9 cellular contexts compared by ENCODE assay signal in genomic region chr7:22672892-22673637, GRCh38. TPM values are rescaled to one million over a fixed set of nuclear protein-coding genes. Genes with fewer than 3 reads are reported as not detected.
DNase-seq lines count a peak whose midpoint lies in the region; ATAC-seq, FAIRE-seq and TF ChIP-seq lines count a peak whose summit lies in the region.
"Had no signal": no experiment of that assay in that cellular context is flagged by ENCODE, and none has a peak within 500 bp of the region (broad histone marks: within the 10 kb centered on the region; RNA-seq: fewer than 3 reads in every experiment).

No MANE protein-coding gene starts in this region.

- H3K56ac ChIP-seq in H1 (replicated peaks; ENCODE audit: insufficient read length, low read depth, low read length), result no peak overlapping the region

- peak overlapping the region; percentile 32 for H2BK12ac ChIP-seq in H1 (ENCODE audit: low read depth, low read length)

- H3K79me2 ChIP-seq in H1 (ENCODE audit: control insufficient read depth in 1 of 2, insufficient read depth in 2 of 2, low read length in 2 of 2), result no peaks in the 10 kb centered on the region; a peak in 1 of 4 replicates

- H2BK5ac ChIP-seq in H1 (ENCODE audit: low read depth, low read length), result no peak overlapping the region; the same call in 1 of the 2 replicates

- H3K9ac ChIP-seq in H1 (replicated peaks in 1 of 4; ENCODE audit: extremely low read depth in 1 of 4, low read depth in 3 of 4, low read length in 3 of 4), result no peak overlapping the region

- no peaks in the 10 kb centered on the region for H4K20me1 ChIP-seq in H1 (replicated peaks in 1 of 2; ENCODE audit: control insufficient read depth in 1 of 2, insufficient read depth in 2 of 2, low read length in 2 of 2)

- H3K79me1 ChIP-seq in H1 (ENCODE audit: low read depth, low read length), result no peaks in the 10 kb centered on the region

- TF ChIP-seq CTCF in H1 (IDR thresholded peaks at IDR 0.05; ENCODE audit: control extremely low read depth in 1 of 3, insufficient read depth in 1 of 3, low read depth in 1 of 3, low read length in 3 of 3), result no peak

- no peak overlapping the region for H3K23ac ChIP-seq in H1 (ENCODE audit: insufficient read length)

- H3K18ac ChIP-seq in H1 (ENCODE audit: extremely low read depth, low read length), result no peak overlapping the region

- no peak overlapping the region for H3K27ac ChIP-seq in H1 (ENCODE audit: low read depth, low read length)

- H4K91ac ChIP-seq in H1 (replicated peaks; ENCODE audit: insufficient read length, low read length), result no peak overlapping the region

- peaks cover 5 to 14% (median 10%) of the 10 kb centered on the region in 4 experiments for H3K4me1 ChIP-seq in H1 (replicated peaks in 1 of 4; ENCODE audit: control insufficient read depth in 3 of 4, insufficient read depth in 4 of 4, low read length in 3 of 4)

- H2AK5ac ChIP-seq in H1 (ENCODE audit: low read depth, low read length), result no peak overlapping the region; the same call in 1 of the 2 replicates

- H3K9me3 ChIP-seq in H1 (ENCODE audit: insufficient read depth in 2 of 2, low read depth in 1 of 2, low read length in 1 of 2), result no peaks in the 10 kb centered on the region

- H3K4ac ChIP-seq in H1 (replicated peaks; ENCODE audit: insufficient read length, low read depth, low read length), result no peak overlapping the region

- no peak for TF ChIP-seq POLR2A in H1 (IDR thresholded peaks at IDR 0.05; ENCODE audit: control extremely low read depth in 1 of 2, low read depth in 2 of 2, low read length in 2 of 2)

- no peak for TF ChIP-seq RAD21 in H1 (IDR thresholded peaks at IDR 0.05 in 1 of 2, conservative IDR thresholded peaks at IDR 0.05 in 1 of 2; ENCODE audit: low read depth in 2 of 2, low read length in 2 of 2)

- H2BK120ac ChIP-seq in H1 (replicated peaks; ENCODE audit: low read depth, low read length), result no peak overlapping the region

- H3K4me3 ChIP-seq in H1 (ENCODE audit: extremely low read depth in 1 of 4, insufficient read depth in 2 of 4, low read depth in 3 of 4, low read length in 4 of 4), result no peak overlapping the region

- peaks cover 2% of the 10 kb centered on the region; the same call in 1 of the 2 replicates for H3K23me2 ChIP-seq in H1 (ENCODE audit: low read depth, low read length)

- ATAC-seq in GM18508 (IDR thresholded peaks at IDR 0.05; ENCODE audit: insufficient read depth, unreplicated experiment) (peak; percentile 42), GM21528 (IDR thresholded peaks at IDR 0.05; ENCODE audit: low FRiP score, unreplicated experiment) (peak; percentile 70), HG03521 (IDR thresholded peaks at IDR 0.05; ENCODE audit: unreplicated experiment) (peak; percentile 82), SK-N-SH treated with all-trans-retinoic acid at 6 μM for 48 hours (no peak)

- CTCF ChIA-PET in H1 (lab: Charles Lee; ENCODE audit: partially characterized antibody), result interaction anchor here (1.3 to 1.7 kb wide), 3 partner anchors 12 to 112 kb away, joined by 6 to 9 read pairs (median 7); no protein-coding TSS in a partner anchor

- H3K14ac ChIP-seq in H1 (ENCODE audit: insufficient read length), result no peak overlapping the region

- H3K4me2 ChIP-seq in H1 (ENCODE audit: insufficient read depth in 1 of 2, low read depth in 2 of 2, low read length in 2 of 2), result no peak overlapping the region

- peak overlapping the region; percentile 82 for H2AFZ ChIP-seq in H1 (ENCODE audit: low read length)

- H3K27me3 ChIP-seq in H1 (replicated peaks in 1 of 4; ENCODE audit: control insufficient read depth in 3 of 4, extremely low read depth in 1 of 4, insufficient read depth in 3 of 4, low read length in 3 of 4), result no peaks in the 10 kb centered on the region

- 65% methylated on average over 6 of the region's 6 CpGs; no CpG with 5 or more reads in 1 of the 2 experiments for WGBS in H1 (ENCODE audit: extremely low coverage in 1 of 2, insufficient coverage in 1 of 2, insufficient read length in 1 of 2, insufficient replicate concordance in 2 of 2, low coverage in 1 of 2, low lambda C conversion rate in 2 of 2, missing lambda C conversion rate in 1 of 2), 2 experiments

- no peaks in the 10 kb centered on the region for H3K36me3 ChIP-seq in H1 (ENCODE audit: control insufficient read depth in 2 of 4, insufficient read depth in 4 of 4, low read length in 3 of 4)

- TF ChIP-seq EP300 in H1 (IDR thresholded peaks at IDR 0.05; ENCODE audit: borderline replicate concordance in 1 of 2, low read depth in 2 of 2, low read length in 2 of 2), result no peak

- H2BK15ac ChIP-seq in H1 (ENCODE audit: low read length), result 0 out of 2 replicates have a peak overlapping the region, but pooled peaks have one; percentile 6

- FAIRE-seq in H1 (lab: Jason Lieb, UNC), result no peak
- FAIRE-seq: RCC 7860 had no signal

- H2BK20ac ChIP-seq in H1 (ENCODE audit: low read length), result peak overlapping the region; percentile 77; the same call in 1 of the 2 replicates

- no peak overlapping the region for H4K5ac ChIP-seq in H1 (ENCODE audit: insufficient read length, low read depth, low read length)

- no peak for DNase-seq in H1 (ENCODE audit: low read depth in 1 of 2, low spot score in 2 of 2)
- no peak for DNase-seq in NCI-H1930 (lab: John Stamatoyannopoulos, UW)
- no peak for DNase-seq in OCI-M1 (lab: John Stamatoyannopoulos, UW)
- DNase-seq in NCI-H446 (lab: John Stamatoyannopoulos, UW), result no peak

- no peak overlapping the region for H4K8ac ChIP-seq in H1 (ENCODE audit: extremely low read depth, insufficient read depth, low read length)

- POLR2A ChIA-PET in H1 (lab: Charles Lee; ENCODE audit: partially characterized antibody), result interaction anchor here (1.2 to 1.7 kb wide), 2 partner anchors 10 to 28 kb away, joined by 4 read pairs; no protein-coding TSS in a partner anchor

TF ChIP-seq in H1, 55 proteins besides CTCF, POLR2A, EP300 and RAD21:
- no peak for TF ChIP-seq CEBPB (IDR thresholded peaks at IDR 0.05; ENCODE audit: low read depth, low read length)
- no peak for TF ChIP-seq TAF1 (IDR thresholded peaks at IDR 0.05; ENCODE audit: low read depth, low read length)
- no peak for TF ChIP-seq JUND (IDR thresholded peaks at IDR 0.05; ENCODE audit: low read length)
TF ChIP-seq in H1: peak in this region for 0.

TF ChIP-seq in SK-N-SH treated with all-trans-retinoic acid at 6 μM for 48 hours, 23 proteins besides CTCF, POLR2A, EP300 and RAD21 (continues in another document):
- TF ChIP-seq TSHZ2 (CRISPR knock-in tag; IDR thresholded peaks at IDR 0.05) (no peak), TOX (CRISPR knock-in tag; IDR thresholded peaks at IDR 0.05; ENCODE audit: borderline replicate concordance) (no peak), POU6F1 (CRISPR knock-in tag; IDR thresholded peaks at IDR 0.05; ENCODE audit: borderline replicate concordance, low read depth) (no peak), BACH2 (CRISPR knock-in tag; IDR thresholded peaks at IDR 0.05; ENCODE audit: borderline replicate concordance) (no peak)

RNA-seq across cellular contexts. Expression of gene IL6, which starts 53.9 kb away (rescaled TPM):
- total RNA-seq in H1 (2021; fragmentation: NEBNext Ultra II Directional; extraction: Animal tissue kit (Norgen Biotek cat#: 25700)), result 0.41 and 0.73 TPM in 2 replicates
- polyA plus RNA-seq in H1 (2011; rRNA removed), result 0.12 and 0.27 TPM in 2 replicates
- polyA plus RNA-seq in H1 (2011; cell fraction: cytosol; rRNA removed), result 0.14 TPM
- polyA plus RNA-seq in H1 (2011; cell fraction: nucleus; rRNA removed), result 1.0 TPM
- polyA plus RNA-seq in H1 (2012, experiment 1 of 2), result 0.27 to 0.76 TPM (median 0.29 TPM) in 3 of 4 replicates, not detected in the other
- polyA plus RNA-seq in H1 (2012, experiment 2 of 2), result 0.22 TPM
- 0.85 TPM for polyA plus RNA-seq in H1 (2013, experiment 1 of 2)
- 0.87 TPM for polyA plus RNA-seq in H1 (2013, experiment 2 of 2)
- polyA minus RNA-seq in H1 (2011; rRNA and poly(A)+ RNA removed), result 0.35 TPM in 1 of 2 replicates, not detected in the other
- polyA minus RNA-seq in H1 (2011; cell fraction: cytosol; rRNA and poly(A)+ RNA removed), result not detected
- polyA minus RNA-seq in H1 (2011; cell fraction: nucleus; rRNA and poly(A)+ RNA removed), result not detected
